Comparison of ENCODE assay signal across 1 cellular context in genomic region chr14:74881425-74882102, GRCh38.
TF ChIP-seq lines count a peak whose summit lies in the region.

DLST (plus strand) TSS chr14:74881916; CDS start chr14:74881954, 38 bp downstream.

TF ChIP-seq in HepG2, 621 proteins besides CTCF, POLR2A, EP300 and RAD21 (continued from another document and continues in another):
- TF ChIP-seq ZNF646 (CRISPR knock-in tag; IDR thresholded peaks at IDR 0.05) (no peak), ZNF790 (CRISPR knock-in tag; IDR thresholded peaks at IDR 0.05; ENCODE audit: borderline replicate concordance) (no peak), TBX3 (IDR thresholded peaks at IDR 0.05; ENCODE audit: borderline replicate concordance) (peak; percentile 26; the same call in 1 of the 2 replicates), ETV6 (CRISPR knock-in tag; conservative IDR thresholded peaks at IDR 0.05) (0 out of 2 replicates have a peak, but pooled peaks have one; percentile 40), PHF8 (CRISPR knock-in tag; IDR thresholded peaks at IDR 0.05) (peak; percentile 99), SP4 (CRISPR knock-in tag; IDR thresholded peaks at IDR 0.05) (peak; percentile 76; the same call in 1 of the 2 replicates), KDM5A (IDR thresholded peaks at IDR 0.05; ENCODE audit: borderline replicate concordance, low read length) (peak; percentile 97), SUZ12 (IDR thresholded peaks at IDR 0.05; ENCODE audit: low read depth, low read length) (no peak), TSC22D2 (CRISPR knock-in tag; IDR thresholded peaks at IDR 0.05; ENCODE audit: borderline replicate concordance) (no peak), ZNF20 (CRISPR knock-in tag; IDR thresholded peaks at IDR 0.05) (no peak), TIGD3 (CRISPR knock-in tag; IDR thresholded peaks at IDR 0.05; ENCODE audit: borderline replicate concordance) (no peak), IRF2 (CRISPR knock-in tag; IDR thresholded peaks at IDR 0.05) (peak; percentile 75; the same call in 1 of the 2 replicates), ELF1 (CRISPR knock-in tag; IDR thresholded peaks at IDR 0.05) (peak; percentile 72), MZF1 (CRISPR knock-in tag; IDR thresholded peaks at IDR 0.05; ENCODE audit: borderline replicate concordance) (0 out of 2 replicates have a peak, but pooled peaks have one; percentile 16), THAP7 (CRISPR knock-in tag; IDR thresholded peaks at IDR 0.05) (peak; percentile 81; the same call in 1 of the 2 replicates), ZKSCAN5 (CRISPR knock-in tag; IDR thresholded peaks at IDR 0.05) (no peak), FOXK1 (CRISPR knock-in tag; IDR thresholded peaks at IDR 0.05; ENCODE audit: borderline replicate concordance, low read depth) (peak; percentile 68; the same call in 1 of the 2 replicates), AGO2 (optimal IDR thresholded peaks at IDR 0.05; ENCODE audit: low read depth, low read length) (no peak), SOX6 (IDR thresholded peaks at IDR 0.05) (no peak), SOX6 (CRISPR knock-in tag; IDR thresholded peaks at IDR 0.05) (peak; percentile 33; the same call in 1 of the 2 replicates), ZSCAN29 (CRISPR knock-in tag; conservative IDR thresholded peaks at IDR 0.05) (no peak; the same call in 1 of the 2 replicates), GMEB1 (CRISPR knock-in tag; IDR thresholded peaks at IDR 0.05; ENCODE audit: borderline replicate concordance) (peak; percentile 63; the same call in 1 of the 2 replicates), ZNF34 (CRISPR knock-in tag; IDR thresholded peaks at IDR 0.05; ENCODE audit: borderline replicate concordance) (0 out of 2 replicates have a peak, but pooled peaks have one; percentile 43), ZSCAN31 (CRISPR knock-in tag; IDR thresholded peaks at IDR 0.05; ENCODE audit: low read depth) (peak; percentile 84), HOXA9 (CRISPR knock-in tag; IDR thresholded peaks at IDR 0.05; ENCODE audit: borderline replicate concordance) (0 out of 2 replicates have a peak, but pooled peaks have one; percentile 47), SMAD3 (CRISPR knock-in tag; IDR thresholded peaks at IDR 0.05) (peak; percentile 77; the same call in 1 of the 2 replicates), ZNF550 (CRISPR knock-in tag; IDR thresholded peaks at IDR 0.05; ENCODE audit: borderline replicate concordance) (no peak), ZNF678 (CRISPR knock-in tag; IDR thresholded peaks at IDR 0.05) (no peak), U2AF1 (optimal IDR thresholded peaks at IDR 0.05; ENCODE audit: low read depth, low read length) (peak; percentile 68), ZNF580 (CRISPR knock-in tag; IDR thresholded peaks at IDR 0.05; ENCODE audit: borderline replicate concordance, low read depth) (peak; percentile 82; the same call in 1 of the 2 replicates), ZNF768 (CRISPR knock-in tag; IDR thresholded peaks at IDR 0.05) (peak; percentile 80), KMT2B (CRISPR knock-in tag; IDR thresholded peaks at IDR 0.05) (peak; percentile 94), CC2D1A (CRISPR knock-in tag; IDR thresholded peaks at IDR 0.05) (no peak), SP2 (CRISPR knock-in tag; IDR thresholded peaks at IDR 0.05) (peak; percentile 64), SIN3A (IDR thresholded peaks at IDR 0.05; ENCODE audit: borderline replicate concordance, low read depth, low read length) (peak; percentile 58; the same call in 1 of the 2 replicates)
- TF ChIP-seq, protein P1, sequence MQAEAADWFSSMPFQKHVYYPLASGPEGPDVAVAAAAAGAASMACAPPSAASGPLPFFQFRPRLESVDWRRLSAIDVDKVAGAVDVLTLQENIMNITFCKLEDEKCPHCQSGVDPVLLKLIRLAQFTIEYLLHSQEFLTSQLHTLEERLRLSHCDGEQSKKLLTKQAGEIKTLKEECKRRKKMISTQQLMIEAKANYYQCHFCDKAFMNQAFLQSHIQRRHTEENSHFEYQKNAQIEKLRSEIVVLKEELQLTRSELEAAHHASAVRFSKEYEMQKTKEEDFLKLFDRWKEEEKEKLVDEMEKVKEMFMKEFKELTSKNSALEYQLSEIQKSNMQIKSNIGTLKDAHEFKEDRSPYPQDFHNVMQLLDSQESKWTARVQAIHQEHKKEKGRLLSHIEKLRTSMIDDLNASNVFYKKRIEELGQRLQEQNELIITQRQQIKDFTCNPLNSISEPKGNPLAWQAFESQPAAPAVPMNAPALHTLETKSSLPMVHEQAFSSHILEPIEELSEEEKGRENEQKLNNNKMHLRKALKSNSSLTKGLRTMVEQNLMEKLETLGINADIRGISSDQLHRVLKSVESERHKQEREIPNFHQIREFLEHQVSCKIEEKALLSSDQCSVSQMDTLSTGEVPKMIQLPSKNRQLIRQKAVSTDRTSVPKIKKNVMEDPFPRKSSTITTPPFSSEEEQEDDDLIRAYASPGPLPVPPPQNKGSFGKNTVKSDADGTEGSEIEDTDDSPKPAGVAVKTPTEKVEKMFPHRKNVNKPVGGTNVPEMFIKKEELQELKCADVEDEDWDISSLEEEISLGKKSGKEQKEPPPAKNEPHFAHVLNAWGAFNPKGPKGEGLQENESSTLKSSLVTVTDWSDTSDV (CRISPR knock-in tag; IDR thresholded peaks at IDR 0.05): 0 out of 2 replicates have a peak, but pooled peaks have one; percentile 31
- TF ChIP-seq, protein P2, sequence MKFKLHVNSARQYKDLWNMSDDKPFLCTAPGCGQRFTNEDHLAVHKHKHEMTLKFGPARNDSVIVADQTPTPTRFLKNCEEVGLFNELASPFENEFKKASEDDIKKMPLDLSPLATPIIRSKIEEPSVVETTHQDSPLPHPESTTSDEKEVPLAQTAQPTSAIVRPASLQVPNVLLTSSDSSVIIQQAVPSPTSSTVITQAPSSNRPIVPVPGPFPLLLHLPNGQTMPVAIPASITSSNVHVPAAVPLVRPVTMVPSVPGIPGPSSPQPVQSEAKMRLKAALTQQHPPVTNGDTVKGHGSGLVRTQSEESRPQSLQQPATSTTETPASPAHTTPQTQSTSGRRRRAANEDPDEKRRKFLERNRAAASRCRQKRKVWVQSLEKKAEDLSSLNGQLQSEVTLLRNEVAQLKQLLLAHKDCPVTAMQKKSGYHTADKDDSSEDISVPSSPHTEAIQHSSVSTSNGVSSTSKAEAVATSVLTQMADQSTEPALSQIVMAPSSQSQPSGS (CRISPR knock-in tag; IDR thresholded peaks at IDR 0.05): 0 out of 2 replicates have a peak, but pooled peaks have one; percentile 17
- TF ChIP-seq, protein P3, sequence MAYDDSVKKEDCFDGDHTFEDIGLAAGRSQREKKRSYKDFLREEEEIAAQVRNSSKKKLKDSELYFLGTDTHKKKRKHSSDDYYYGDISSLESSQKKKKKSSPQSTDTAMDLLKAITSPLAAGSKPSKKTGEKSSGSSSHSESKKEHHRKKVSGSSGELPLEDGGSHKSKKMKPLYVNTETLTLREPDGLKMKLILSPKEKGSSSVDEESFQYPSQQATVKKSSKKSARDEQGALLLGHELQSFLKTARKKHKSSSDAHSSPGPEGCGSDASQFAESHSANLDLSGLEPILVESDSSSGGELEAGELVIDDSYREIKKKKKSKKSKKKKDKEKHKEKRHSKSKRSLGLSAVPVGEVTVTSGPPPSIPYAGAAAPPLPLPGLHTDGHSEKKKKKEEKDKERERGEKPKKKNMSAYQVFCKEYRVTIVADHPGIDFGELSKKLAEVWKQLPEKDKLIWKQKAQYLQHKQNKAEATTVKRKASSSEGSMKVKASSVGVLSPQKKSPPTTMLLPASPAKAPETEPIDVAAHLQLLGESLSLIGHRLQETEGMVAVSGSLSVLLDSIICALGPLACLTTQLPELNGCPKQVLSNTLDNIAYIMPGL (CRISPR knock-in tag; IDR thresholded peaks at IDR 0.05; ENCODE audit: borderline replicate concordance in 1 of 2, low read depth in 1 of 2): peak; percentile 71 to 87
- TF ChIP-seq, protein P4, sequence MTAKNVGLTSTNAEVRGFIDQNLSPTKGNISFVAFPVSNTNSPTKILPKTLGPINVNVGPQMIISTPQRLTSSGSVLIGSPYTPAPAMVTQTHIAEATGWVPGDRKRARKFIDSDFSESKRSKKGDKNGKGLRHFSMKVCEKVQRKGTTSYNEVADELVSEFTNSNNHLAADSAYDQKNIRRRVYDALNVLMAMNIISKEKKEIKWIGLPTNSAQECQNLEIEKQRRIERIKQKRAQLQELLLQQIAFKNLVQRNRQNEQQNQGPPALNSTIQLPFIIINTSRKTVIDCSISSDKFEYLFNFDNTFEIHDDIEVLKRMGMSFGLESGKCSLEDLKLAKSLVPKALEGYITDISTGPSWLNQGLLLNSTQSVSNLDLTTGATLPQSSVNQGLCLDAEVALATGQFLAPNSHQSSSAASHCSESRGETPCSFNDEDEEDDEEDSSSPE (CRISPR knock-in tag; IDR thresholded peaks at IDR 0.05): peak; percentile 76; the same call in 1 of the 2 replicates
- TF ChIP-seq, protein P5, sequence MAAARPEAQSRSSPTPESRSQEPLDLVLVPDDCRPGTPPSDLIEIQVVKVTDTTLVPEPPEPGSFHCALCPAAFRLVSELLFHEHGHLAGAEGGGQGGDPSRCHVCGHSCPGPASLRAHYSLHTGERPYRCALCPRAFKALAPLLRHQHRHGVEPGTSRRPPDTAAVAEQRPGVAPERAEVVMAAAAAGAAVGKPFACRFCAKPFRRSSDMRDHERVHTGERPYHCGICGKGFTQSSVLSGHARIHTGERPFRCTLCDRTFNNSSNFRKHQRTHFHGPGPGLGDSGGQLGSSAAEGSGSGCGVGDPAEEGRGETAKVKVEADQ (CRISPR knock-in tag; IDR thresholded peaks at IDR 0.05; ENCODE audit: borderline replicate concordance): peak; percentile 32; the same call in 1 of the 2 replicates
